In the genomic region with DNA sequence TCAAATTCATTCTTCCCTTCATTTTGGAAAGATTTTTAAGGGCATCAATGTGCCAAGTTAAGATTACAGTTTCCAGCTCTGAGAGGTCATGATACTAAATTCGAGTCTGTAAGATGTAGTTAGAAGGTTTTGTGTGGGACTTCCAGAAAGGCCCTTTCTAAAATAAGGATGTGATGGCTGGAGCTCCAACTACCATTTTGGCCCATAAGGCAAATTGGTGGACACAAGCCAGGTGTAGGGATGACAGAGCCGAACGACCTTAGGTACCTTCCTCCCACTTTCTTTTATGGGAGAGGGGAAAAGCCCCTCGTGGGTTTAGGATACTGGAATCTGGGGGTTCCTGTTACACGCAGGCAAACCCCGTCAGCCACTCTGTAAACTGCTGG, we compare ENCODE assay signal across 8 cellular contexts. TPM values are rescaled to one million over a fixed set of nuclear protein-coding genes. Genes with fewer than 3 reads are reported as not detected.
DNase-seq lines count a peak whose midpoint lies in the region; ATAC-seq, FAIRE-seq and TF ChIP-seq lines count a peak whose summit lies in the region.

No MANE protein-coding gene starts in this region.

- POLR2A ChIA-PET in endothelial cell of umbilical vein (lab: Charles Lee) = no interaction called here

- H3K9me1 ChIP-seq in endothelial cell of umbilical vein (replicated peaks; ENCODE audit: control insufficient read depth, extremely low read depth, insufficient read depth, low read length) = no peaks in the 10 kb centered on the region

- H3K9ac ChIP-seq in OCI-LY3 (ENCODE audit: low read length) (peak overlapping the region; percentile 79), endothelial cell of umbilical vein (replicated peaks; ENCODE audit: extremely low read depth, insufficient read depth, low read length) (peak overlapping the region; percentile 70)

- H3K4me1 ChIP-seq in DOHH2 (ENCODE audit: control insufficient read depth, low read length) = peaks cover 11% of the 10 kb centered on the region
- peaks cover 22% of the 10 kb centered on the region for H3K4me1 ChIP-seq in OCI-LY3 (ENCODE audit: low read length)
- peaks cover 14% of the 10 kb centered on the region for H3K4me1 ChIP-seq in endothelial cell of umbilical vein (ENCODE audit: control insufficient read depth, extremely low read depth, insufficient read depth, low read length)
- peaks cover 1% of the 10 kb centered on the region for H3K4me1 ChIP-seq in ovary (ENCODE audit: insufficient read depth)

- H3F3A ChIP-seq in DOHH2 (ENCODE audit: control insufficient read depth, insufficient read depth) = no peaks in the 10 kb centered on the region

- CTCF ChIA-PET in endothelial cell of umbilical vein (lab: Charles Lee) = interaction anchor here (1.2 kb wide), 1 partner anchor 16 kb away, joined by 5 read pairs; no protein-coding TSS in a partner anchor

- H3K4me3 ChIP-seq in DOHH2 (ENCODE audit: low read length) = peak overlapping the region; percentile 64
- H3K4me3 ChIP-seq in OCI-LY3 (ENCODE audit: low read length) = peak overlapping the region; percentile 84
- H3K4me3 ChIP-seq in endothelial cell of umbilical vein (replicated peaks in 1 of 3; ENCODE audit: insufficient read depth in 1 of 3, low read depth in 1 of 3, low read length in 3 of 3) = peak overlapping the region; percentile 70 to 87 (median 86)
- peak overlapping the region; percentile 87 for H3K4me3 ChIP-seq in ovary

- H3K9me3 ChIP-seq in DOHH2 (ENCODE audit: control insufficient read depth, insufficient read depth, low read length) (no peaks in the 10 kb centered on the region), OCI-LY3 (ENCODE audit: insufficient read depth, low read length) (peaks cover 6% of the 10 kb centered on the region; the same call in 1 of the 2 replicates), endothelial cell of umbilical vein (replicated peaks; ENCODE audit: control insufficient read depth, insufficient read depth, low read length) (no peaks in the 10 kb centered on the region), ovary (no peaks in the 10 kb centered on the region)

- intact Hi-C loops in endothelial cell of umbilical vein (cut with micrococcal nuclease) = loop anchor here (1.0 to 2.0 kb wide), 3 partner anchors 16 to 577 kb away; partner anchors contain the start of gene FAM120AOS
- intact Hi-C loops in ovary (cut with DNase I) = loop anchor here in 2 of 4 donors (5.0 to 10.0 kb wide), 2 partner anchors 137 to 455 kb away; partner anchors contain the start of gene PHF2 (in 1 of the 2)

- dilution Hi-C loops in endothelial cell of umbilical vein (cut with MboI; ENCODE audit: extremely low pct_ligation_motif_present, low sequenced_read_pairs) = no loop called here

- no TSS peak for BruUV-seq in endothelial cell of umbilical vein (replicated peaks; lab: Mats Ljungman, UMichigan)

- H3K27me3 ChIP-seq in DOHH2 (ENCODE audit: control insufficient read depth, low read length) (peaks cover 24% of the 10 kb centered on the region), OCI-LY3 (ENCODE audit: low read depth, low read length) (no peaks in the 10 kb centered on the region), endothelial cell of umbilical vein (ENCODE audit: control insufficient read depth in 2 of 2, insufficient read depth in 2 of 2, low read length in 2 of 2) (no peaks in the 10 kb centered on the region), ovary (no peaks in the 10 kb centered on the region)

- H4K20me1 ChIP-seq in DOHH2 (ENCODE audit: control insufficient read depth, insufficient read depth, low read depth, low read length) = no peaks in the 10 kb centered on the region
- no peaks in the 10 kb centered on the region for H4K20me1 ChIP-seq in OCI-LY3 (ENCODE audit: insufficient read depth, low read length)
- no peaks in the 10 kb centered on the region for H4K20me1 ChIP-seq in endothelial cell of umbilical vein (replicated peaks; ENCODE audit: control insufficient read depth, extremely low read depth, insufficient read depth, low read length)

- H3K36me3 ChIP-seq in DOHH2 (ENCODE audit: control insufficient read depth, low read length) (no peaks in the 10 kb centered on the region), OCI-LY3 (replicated peaks; ENCODE audit: low read depth, low read length) (peaks cover 10% of the 10 kb centered on the region), endothelial cell of umbilical vein (ENCODE audit: control insufficient read depth in 2 of 2, extremely low read depth in 1 of 2, insufficient read depth in 2 of 2, low read length in 2 of 2) (no peaks in the 10 kb centered on the region), ovary (no peaks in the 10 kb centered on the region)

- WGBS in ovary, 3 donors = 20 to 25% (median 22%) methylated on average over 5 to 6 of the region's 6 CpGs

- no peak for TF ChIP-seq EP300 in ovary (IDR thresholded peaks at IDR 0.05)

- peak overlapping the region; percentile 54; the same call in 1 of the 2 replicates for H2AFZ ChIP-seq in OCI-LY3 (ENCODE audit: low read depth, low read length)
- peak overlapping the region; percentile 93 for H2AFZ ChIP-seq in endothelial cell of umbilical vein (ENCODE audit: low read depth, low read length)

- no peak for FAIRE-seq in endothelial cell of umbilical vein (lab: Jason Lieb, UNC)

- TF ChIP-seq POLR2A in endothelial cell of umbilical vein (IDR thresholded peaks at IDR 0.05; ENCODE audit: low read depth, low read length) (no peak), ovary (IDR thresholded peaks at IDR 0.05) (no peak)

- DNase-seq in endothelial cell of umbilical vein (ENCODE audit: low read depth, low spot score) (no peak), ovary (no peak), AML-193 (lab: John Stamatoyannopoulos, UW) (no peak), Kasumi-1 (lab: John Stamatoyannopoulos, UW) (no peak), activated gamma-delta T cell (lab: John Stamatoyannopoulos, UW) (no peak)

- H3K4me2 ChIP-seq in DOHH2 (ENCODE audit: low read length) (peak overlapping the region; percentile 75), OCI-LY3 (ENCODE audit: low read length) (peak overlapping the region; percentile 74), endothelial cell of umbilical vein (ENCODE audit: insufficient read depth, low read length) (peak overlapping the region; percentile 72)

- no peaks in the 10 kb centered on the region for H3K9me2 ChIP-seq in DOHH2 (replicated peaks; ENCODE audit: control insufficient read depth, low read length)

- H3K79me2 ChIP-seq in DOHH2 (ENCODE audit: control insufficient read depth, low read length) (no peaks in the 10 kb centered on the region), OCI-LY3 (ENCODE audit: low read length) (peaks cover 14% of the 10 kb centered on the region), endothelial cell of umbilical vein (ENCODE audit: control insufficient read depth, insufficient read depth, low read length) (no peaks in the 10 kb centered on the region)

- no peak overlapping the region for H3K27ac ChIP-seq in DOHH2 (ENCODE audit: low read depth, low read length)
- peak overlapping the region; percentile 25 for H3K27ac ChIP-seq in OCI-LY3 (ENCODE audit: low read length)
- H3K27ac ChIP-seq in endothelial cell of umbilical vein (ENCODE audit: insufficient read depth, low read depth, low read length) = peak overlapping the region; percentile 54
- peak overlapping the region in 1 of 2 donors; percentile 44 for H3K27ac ChIP-seq in ovary

- ATAC-seq in GM18502 (IDR thresholded peaks at IDR 0.05; ENCODE audit: poor library complexity, unreplicated experiment) = no peak

- no peak for TF ChIP-seq CTCF in DOHH2 (IDR thresholded peaks at IDR 0.05; ENCODE audit: low read depth, low read length, poor library complexity, severe bottlenecking)
- TF ChIP-seq CTCF in OCI-LY3 (IDR thresholded peaks at IDR 0.05; ENCODE audit: low read depth, low read length) = no peak
- TF ChIP-seq CTCF in endothelial cell of umbilical vein (IDR thresholded peaks at IDR 0.05; ENCODE audit: extremely low read depth in 1 of 2, insufficient read depth in 1 of 2, low read depth in 1 of 2, low read length in 2 of 2) = no peak
- no peak for TF ChIP-seq CTCF in ovary (IDR thresholded peaks at IDR 0.05)

TF ChIP-seq in endothelial cell of umbilical vein, 7 proteins besides CTCF, POLR2A, EP300 and RAD21:
- no peak for TF ChIP-seq EZH2 (IDR thresholded peaks at IDR 0.05; ENCODE audit: borderline replicate concordance, low read depth, low read length, severe bottlenecking)
- TF ChIP-seq FOS (IDR thresholded peaks at IDR 0.05; ENCODE audit: borderline replicate concordance, insufficient read depth, low read length) = no peak
- TF ChIP-seq JUN (IDR thresholded peaks at IDR 0.05; ENCODE audit: borderline replicate concordance, insufficient read depth, insufficient read length, low read depth) = no peak
- TF ChIP-seq POLR2AphosphoS5 (IDR thresholded peaks at IDR 0.05; ENCODE audit: insufficient read depth, low read depth, low read length) = no peak
- TF ChIP-seq MYC (IDR thresholded peaks at IDR 0.05; ENCODE audit: low read depth, low read length) = no peak
- no peak for TF ChIP-seq MAX (IDR thresholded peaks at IDR 0.05; ENCODE audit: insufficient read depth, insufficient read length)
- no peak for TF ChIP-seq GATA2 (IDR thresholded peaks at IDR 0.05; ENCODE audit: insufficient read depth, insufficient read length, low read depth, low read length)

RNA-seq across cellular contexts. Expression of gene PTPDC1, which starts 54.3 kb away (rescaled TPM):
- total RNA-seq in endothelial cell of umbilical vein = 9.1 TPM in 2 replicates
- 3.5 and 4.3 TPM in 2 replicates for polyA plus RNA-seq in endothelial cell of umbilical vein
- 3.8 and 4.4 TPM in 2 replicates for polyA plus RNA-seq in endothelial cell of umbilical vein (2011; cell fraction: cytosol; rRNA removed)
- polyA plus RNA-seq in endothelial cell of umbilical vein (2011; cell fraction: nucleus; rRNA removed) = 22.3 and 26.3 TPM in 2 replicates
- 5.8 and 6.0 TPM in 2 replicates for polyA plus RNA-seq in endothelial cell of umbilical vein (2012)
- 12.5 and 13.3 TPM in 2 replicates for polyA minus RNA-seq in endothelial cell of umbilical vein
- polyA minus RNA-seq in endothelial cell of umbilical vein (2011; cell fraction: cytosol; rRNA and poly(A)+ RNA removed) = 5.7 TPM
- polyA minus RNA-seq in endothelial cell of umbilical vein (2011; cell fraction: nucleus; rRNA and poly(A)+ RNA removed) = 17.6 and 24.0 TPM in 2 replicates
- 1 to 10 TPM; 3.5 to 9.5 (median 6.3) TPM for total RNA-seq in ovary
- 1 to 10 TPM; 2.7 to 4.8 TPM for polyA plus RNA-seq in ovary
